ENCODE assay signal across 1 cellular context in the genomic region with DNA sequence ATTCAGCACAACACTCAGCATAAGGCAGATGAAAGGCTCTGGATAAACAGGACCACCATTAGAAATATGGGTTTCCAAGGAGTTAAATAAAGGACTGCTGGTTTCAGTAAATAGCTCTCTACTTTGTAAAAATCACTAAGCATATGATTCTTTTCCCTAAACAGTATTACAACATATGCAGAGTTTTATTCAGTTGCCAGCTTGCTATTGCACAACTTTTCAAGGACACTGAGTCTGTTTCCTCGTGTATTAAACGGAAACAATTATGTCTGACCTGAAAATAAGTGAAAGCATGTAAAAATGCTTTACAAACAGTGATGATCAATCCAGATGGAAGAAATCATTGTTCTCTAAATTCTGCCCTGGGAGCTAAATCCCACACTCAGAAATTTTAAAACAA.
TF ChIP-seq lines count a peak whose summit lies in the region.

No MANE protein-coding gene starts in this region.

TF ChIP-seq in K562, 482 proteins besides CTCF, POLR2A, EP300 and RAD21 (continued from another document):
- TF ChIP-seq, protein P1, sequence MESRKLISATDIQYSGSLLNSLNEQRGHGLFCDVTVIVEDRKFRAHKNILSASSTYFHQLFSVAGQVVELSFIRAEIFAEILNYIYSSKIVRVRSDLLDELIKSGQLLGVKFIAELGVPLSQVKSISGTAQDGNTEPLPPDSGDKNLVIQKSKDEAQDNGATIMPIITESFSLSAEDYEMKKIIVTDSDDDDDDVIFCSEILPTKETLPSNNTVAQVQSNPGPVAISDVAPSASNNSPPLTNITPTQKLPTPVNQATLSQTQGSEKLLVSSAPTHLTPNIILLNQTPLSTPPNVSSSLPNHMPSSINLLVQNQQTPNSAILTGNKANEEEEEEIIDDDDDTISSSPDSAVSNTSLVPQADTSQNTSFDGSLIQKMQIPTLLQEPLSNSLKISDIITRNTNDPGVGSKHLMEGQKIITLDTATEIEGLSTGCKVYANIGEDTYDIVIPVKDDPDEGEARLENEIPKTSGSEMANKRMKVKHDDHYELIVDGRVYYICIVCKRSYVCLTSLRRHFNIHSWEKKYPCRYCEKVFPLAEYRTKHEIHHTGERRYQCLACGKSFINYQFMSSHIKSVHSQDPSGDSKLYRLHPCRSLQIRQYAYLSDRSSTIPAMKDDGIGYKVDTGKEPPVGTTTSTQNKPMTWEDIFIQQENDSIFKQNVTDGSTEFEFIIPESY (CRISPR knock-in tag; IDR thresholded peaks at IDR 0.05): no peak
- TF ChIP-seq ZNF695 (CRISPR knock-in tag; IDR thresholded peaks at IDR 0.05): no peak
- peak; percentile 87 for TF ChIP-seq CEBPB (tag; IDR thresholded peaks at IDR 0.05)
- TF ChIP-seq, protein P2, sequence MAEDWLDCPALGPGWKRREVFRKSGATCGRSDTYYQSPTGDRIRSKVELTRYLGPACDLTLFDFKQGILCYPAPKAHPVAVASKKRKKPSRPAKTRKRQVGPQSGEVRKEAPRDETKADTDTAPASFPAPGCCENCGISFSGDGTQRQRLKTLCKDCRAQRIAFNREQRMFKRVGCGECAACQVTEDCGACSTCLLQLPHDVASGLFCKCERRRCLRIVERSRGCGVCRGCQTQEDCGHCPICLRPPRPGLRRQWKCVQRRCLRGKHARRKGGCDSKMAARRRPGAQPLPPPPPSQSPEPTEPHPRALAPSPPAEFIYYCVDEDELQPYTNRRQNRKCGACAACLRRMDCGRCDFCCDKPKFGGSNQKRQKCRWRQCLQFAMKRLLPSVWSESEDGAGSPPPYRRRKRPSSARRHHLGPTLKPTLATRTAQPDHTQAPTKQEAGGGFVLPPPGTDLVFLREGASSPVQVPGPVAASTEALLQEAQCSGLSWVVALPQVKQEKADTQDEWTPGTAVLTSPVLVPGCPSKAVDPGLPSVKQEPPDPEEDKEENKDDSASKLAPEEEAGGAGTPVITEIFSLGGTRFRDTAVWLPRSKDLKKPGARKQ (CRISPR knock-in tag; IDR thresholded peaks at IDR 0.05): no peak
- TF ChIP-seq NCOA1 (IDR thresholded peaks at IDR 0.05; ENCODE audit: low read depth): no peak
TF ChIP-seq in K562: peak in this region for 2.
